In the genomic region with DNA sequence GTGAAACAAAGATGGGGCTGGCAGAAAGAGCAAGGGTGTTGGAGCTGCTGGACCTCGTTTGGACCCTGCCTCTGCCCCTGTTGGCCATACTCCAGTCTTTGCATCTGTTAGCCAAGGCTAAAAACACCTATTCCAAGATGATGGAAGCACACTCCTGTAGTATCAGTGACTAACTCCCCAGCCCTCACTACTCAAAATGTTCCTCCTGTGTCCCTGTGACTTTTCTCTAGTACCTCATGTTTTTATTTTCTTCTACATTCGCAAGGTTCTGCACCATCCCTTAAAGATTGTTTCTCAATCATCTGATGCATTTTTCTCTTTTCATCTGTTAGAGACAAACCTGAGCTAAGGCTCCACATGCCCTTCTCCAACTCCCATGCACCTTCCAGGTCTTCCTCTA, we compare ENCODE assay signal across 16 cellular contexts.
"Had no signal": no experiment of that assay in that cellular context is flagged by ENCODE, and none has a peak within 500 bp of the region (broad histone marks: within the 10 kb centered on the region; RNA-seq: fewer than 3 reads in every experiment).

No MANE protein-coding gene starts in this region.

- H2AFZ ChIP-seq: parathyroid adenoma had no signal

- H3K9ac ChIP-seq: parathyroid adenoma had no signal

- H3K27me3 ChIP-seq: heart left ventricle, right lobe of liver, stomach, upper lobe of right lung had no signal

- H3K4me1 Mint-ChIP-seq: naive thymus-derived CD4-positive, alpha-beta T cell had no signal

- ATAC-seq: heart left ventricle; naive thymus-derived CD4-positive, alpha-beta T cell; psoas muscle; right lobe of liver; upper lobe of right lung had no signal

- H3K4me3 Mint-ChIP-seq: naive thymus-derived CD4-positive, alpha-beta T cell; nephron progenitor cell had no signal

- H3K27ac ChIP-seq: heart left ventricle, parathyroid adenoma, psoas muscle, right lobe of liver, stomach, upper lobe of right lung had no signal

- DNase-seq: effector memory CD4-positive, alpha-beta T cell; erythroblast; heart left ventricle; hippocampal formation; kidney glomerular epithelial cell; naive thymus-derived CD4-positive, alpha-beta T cell; nephron progenitor cell; psoas muscle; retina; right lobe of liver; stimulated activated CD4-positive, alpha-beta T cell treated with anti-CD3 and anti-CD28 coated beads, Interleukin-12 subunit alpha, Interleukin-12 subunit beta, amount 100 ng/mL, for 4 hours; stimulated activated naive CD4-positive, alpha-beta T cell; stomach; substantia nigra; upper lobe of right lung had no signal

- H3K4me1 ChIP-seq: parathyroid adenoma, right lobe of liver, stomach, upper lobe of right lung had no signal

- H3K9me3 ChIP-seq: psoas muscle, right lobe of liver, stomach, upper lobe of right lung had no signal

- H3K4me3 ChIP-seq: heart left ventricle, psoas muscle, right lobe of liver, stomach, upper lobe of right lung had no signal

- H3K27ac Mint-ChIP-seq: naive thymus-derived CD4-positive, alpha-beta T cell; nephron progenitor cell had no signal
